8 cellular contexts compared by ENCODE assay signal in the genomic region with DNA sequence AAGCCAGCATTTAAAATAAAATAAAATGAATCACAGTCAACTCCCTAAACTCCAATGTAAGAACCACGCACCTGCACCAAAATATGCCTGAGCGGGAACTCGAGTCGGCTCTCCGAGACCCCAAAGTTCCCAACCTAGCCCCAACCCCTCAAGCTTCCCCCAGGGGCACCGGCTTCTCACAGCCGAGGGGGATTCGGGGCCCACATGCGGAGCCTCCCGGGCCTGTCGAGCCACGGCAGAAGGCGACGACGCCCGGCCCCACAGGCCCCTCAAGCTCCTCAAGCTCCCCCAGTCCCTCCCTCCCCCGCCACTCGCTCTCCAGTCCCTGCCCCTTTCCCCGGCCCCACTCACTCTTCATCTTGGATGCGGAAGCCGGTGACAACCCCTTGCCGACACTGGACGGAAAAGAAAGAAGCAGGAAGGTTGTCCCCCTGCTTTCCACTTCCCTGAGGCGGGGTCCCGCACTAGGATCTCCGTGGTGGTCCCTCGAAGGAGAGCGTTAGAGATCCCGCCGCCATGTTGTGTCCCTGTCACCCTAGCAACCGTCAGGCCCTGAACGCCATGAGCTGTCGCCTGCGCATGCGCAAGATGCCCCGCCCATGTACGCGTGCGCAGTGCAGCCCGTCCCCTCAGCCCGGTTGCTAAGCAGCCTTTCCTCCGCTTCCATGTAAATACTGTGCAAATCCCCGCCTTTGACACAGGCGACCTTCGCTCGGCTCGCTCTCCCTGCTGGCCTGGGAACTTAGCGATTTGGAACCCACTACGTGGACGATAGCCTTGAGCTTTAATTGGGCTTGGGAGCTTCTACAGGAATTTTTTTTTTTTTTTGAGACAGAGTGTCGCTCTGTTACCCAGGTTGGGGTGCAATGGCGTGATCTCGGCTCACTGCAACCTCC. TPM values are rescaled to one million over a fixed set of nuclear protein-coding genes. Genes with fewer than 3 reads are reported as not detected.
DNase-seq lines count a peak whose midpoint lies in the region; ATAC-seq and TF ChIP-seq lines count a peak whose summit lies in the region.

A gene with protein sequence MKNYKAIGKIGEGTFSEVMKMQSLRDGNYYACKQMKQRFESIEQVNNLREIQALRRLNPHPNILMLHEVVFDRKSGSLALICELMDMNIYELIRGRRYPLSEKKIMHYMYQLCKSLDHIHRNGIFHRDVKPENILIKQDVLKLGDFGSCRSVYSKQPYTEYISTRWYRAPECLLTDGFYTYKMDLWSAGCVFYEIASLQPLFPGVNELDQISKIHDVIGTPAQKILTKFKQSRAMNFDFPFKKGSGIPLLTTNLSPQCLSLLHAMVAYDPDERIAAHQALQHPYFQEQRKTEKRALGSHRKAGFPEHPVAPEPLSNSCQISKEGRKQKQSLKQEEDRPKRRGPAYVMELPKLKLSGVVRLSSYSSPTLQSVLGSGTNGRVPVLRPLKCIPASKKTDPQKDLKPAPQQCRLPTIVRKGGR (minus strand): TSS at position 554 of the 896 bp plus-strand sequence. CDS start 196 bp downstream, at position 358.

- no peak within 1 kb of the TSS for H2BK5ac ChIP-seq in H9 (ENCODE audit: insufficient read length, low read length)

- H2BK20ac ChIP-seq in H9 (ENCODE audit: low read depth, low read length, poor library complexity, severe bottlenecking), result no peak within 1 kb of the TSS

- no peak within 1 kb of the TSS; the same call in 1 of the 2 replicates for H3K14ac ChIP-seq in H9 (ENCODE audit: insufficient read depth, low read length)

- no CpG with 5 or more reads among the region's 53 CpGs for WGBS in H9 (ENCODE audit: extremely low coverage, insufficient read length, low lambda C conversion rate)

- peak within 1 kb of the TSS; percentile 69 for H3K4me2 ChIP-seq in H9 (ENCODE audit: insufficient read depth, insufficient read length, low read length)

- no peak within 1 kb of the TSS for H2BK15ac ChIP-seq in H9 (ENCODE audit: low read depth, low read length)

- H3K9me3 ChIP-seq in H9 (ENCODE audit: control insufficient read depth, low read depth, low read length) (no peaks in the 10 kb centered on the region), RWPE2 (ENCODE audit: severe bottlenecking) (no peaks in the 10 kb centered on the region)

- no peaks in the 10 kb centered on the region for H4K20me1 ChIP-seq in H9 (ENCODE audit: control insufficient read depth, insufficient read depth, insufficient read length)

- ATAC-seq in RWPE2 (ENCODE audit: low read depth), result peak; percentile 96
- peak; percentile 89 to 95 (median 93) for ATAC-seq in natural killer cell

- no peaks in the 10 kb centered on the region for H3K36me3 ChIP-seq in RWPE2 (ENCODE audit: low read depth)

- H3K4me1 Mint-ChIP-seq in H9 (peaks cover 4% of the 10 kb centered on the region in 2 experiments; a peak in 3 of 4 replicates), natural killer cell (peaks cover 7 to 11% of the 10 kb centered on the region in 2 donors)

- H2BK12ac ChIP-seq in H9 (ENCODE audit: insufficient read length, low read depth, low read length), result no peak within 1 kb of the TSS

- TF ChIP-seq CTCF in H9 (conservative IDR thresholded peaks at IDR 0.05), result no peak
- no peak for TF ChIP-seq CTCF in RWPE2 (IDR thresholded peaks at IDR 0.05; ENCODE audit: poor library complexity, severe bottlenecking)
- TF ChIP-seq CTCF in fibroblast of the aortic adventitia (IDR thresholded peaks at IDR 0.05; ENCODE audit: insufficient read depth, low read length), result no peak
- TF ChIP-seq CTCF in natural killer cell (IDR thresholded peaks at IDR 0.05), result no peak

- no peaks in the 10 kb centered on the region; a peak in 1 of 7 replicates for H3K36me3 Mint-ChIP-seq in H9 (ENCODE audit: insufficient read depth in 1 of 3, low read depth in 3 of 3)
- no peaks in the 10 kb centered on the region for H3K36me3 Mint-ChIP-seq in natural killer cell

- no peak within 1 kb of the TSS for H3K23ac ChIP-seq in H9 (ENCODE audit: insufficient read length, low read depth, low read length)

- peak; percentile 97 for DNase-seq in EH (ENCODE audit: low read depth)
- peak; percentile 98 for DNase-seq in H9
- DNase-seq in M059J (ENCODE audit: low read depth), result peak; percentile 94
- peak; percentile 93 for DNase-seq in RWPE2 (ENCODE audit: low spot score)
- peak; percentile 95 for DNase-seq in activated effector memory CD4-positive, alpha-beta T cell treated with Interleukin-2 at 50 U/mL for 16 hours
- peak; percentile 96 for DNase-seq in fibroblast of the aortic adventitia (ENCODE audit: low read depth)
- DNase-seq in natural killer cell, result peak; percentile 98
- peak; percentile 94 to 98 (median 96) for DNase-seq in stimulated activated naive CD4-positive, alpha-beta T cell (lab: John Stamatoyannopoulos, UW)

- H4K5ac ChIP-seq in H9 (ENCODE audit: insufficient read length, low read depth, low read length), result no peak within 1 kb of the TSS

- intact Hi-C loops in natural killer cell (cut with micrococcal nuclease), result no loop called here

- H3K27me3 ChIP-seq in H9 (ENCODE audit: insufficient read depth, low read length) (no peaks in the 10 kb centered on the region), RWPE2 (ENCODE audit: insufficient read depth, poor library complexity, severe bottlenecking) (no peaks in the 10 kb centered on the region)

- peak within 1 kb of the TSS; percentile 40 for H3K9ac ChIP-seq in H9 (ENCODE audit: extremely low read depth, insufficient read length, low read length)

- H3K56ac ChIP-seq in H9 (ENCODE audit: insufficient read length, low read depth, low read length), result no peak within 1 kb of the TSS

- H3K18ac ChIP-seq in H9 (ENCODE audit: insufficient read length, low read depth, low read length), result peak within 1 kb of the TSS; percentile 84

- H3K27me3 Mint-ChIP-seq in H9 (ENCODE audit: low read depth) (peaks cover 10% of the 10 kb centered on the region; the same call in 1 of the 2 replicates), natural killer cell (ENCODE audit: low read depth in 2 of 2) (peaks cover 9 to 17% of the 10 kb centered on the region in 2 donors)

- peak within 1 kb of the TSS; percentile 92 to 96 for H3K4me3 Mint-ChIP-seq in H9
- peak within 1 kb of the TSS; percentile 97 for H3K4me3 Mint-ChIP-seq in natural killer cell

- no peaks in the 10 kb centered on the region for H3K4me1 ChIP-seq in H9 (ENCODE audit: insufficient read depth, low read length)
- H3K4me1 ChIP-seq in RWPE2 (ENCODE audit: insufficient read depth, poor library complexity, severe bottlenecking), result peaks cover 10% of the 10 kb centered on the region

- H2AK5ac ChIP-seq in H9 (ENCODE audit: insufficient read length, low read length), result no peak within 1 kb of the TSS

- no peaks in the 10 kb centered on the region for H3K79me1 ChIP-seq in H9 (ENCODE audit: insufficient read depth, low read depth, low read length, poor library complexity, severe bottlenecking)

- H3K27ac Mint-ChIP-seq in H9 (peak within 1 kb of the TSS in 1 of 3 experiments; percentile 97; a peak in 3 of 7 replicates), natural killer cell (peak within 1 kb of the TSS; percentile 97 to 99)

- peaks cover 5% of the 10 kb centered on the region for H3K23me2 ChIP-seq in H9 (ENCODE audit: insufficient read length, low read depth, low read length, poor library complexity, severe bottlenecking)

- H3K9me3 Mint-ChIP-seq in H9 (no peaks in the 10 kb centered on the region; a peak in 1 of 5 replicates), natural killer cell (no peaks in the 10 kb centered on the region)

- H4K91ac ChIP-seq in H9 (ENCODE audit: insufficient read length, low read depth, low read length), result no peak within 1 kb of the TSS

- H4K8ac ChIP-seq in H9 (replicated peaks; ENCODE audit: insufficient read length, low read depth, low read length), result no peak within 1 kb of the TSS

- H2BK120ac ChIP-seq in H9 (ENCODE audit: low read depth, low read length, poor library complexity, severe bottlenecking), result no peak within 1 kb of the TSS

- H3K27ac ChIP-seq in H9 (ENCODE audit: insufficient read length, low read depth, low read length) (no peak within 1 kb of the TSS), RWPE2 (ENCODE audit: poor library complexity, severe bottlenecking) (peak within 1 kb of the TSS; percentile 42)

- peak within 1 kb of the TSS; percentile 25 for H2AFZ ChIP-seq in H9 (ENCODE audit: low read length)

- H3T11ph ChIP-seq in H9 (ENCODE audit: low read length), result peak within 1 kb of the TSS; percentile 85

- H3K79me2 ChIP-seq in H9 (ENCODE audit: insufficient read depth, low read length), result no peaks in the 10 kb centered on the region

- H3K4me3 ChIP-seq in RWPE2 (ENCODE audit: severe bottlenecking), result peak within 1 kb of the TSS; percentile 56
- H3K4me3 ChIP-seq in fibroblast of the aortic adventitia (ENCODE audit: low read depth, low read length), result peak within 1 kb of the TSS; percentile 94

- H3K4ac ChIP-seq in H9 (ENCODE audit: low read depth, low read length), result no peak within 1 kb of the TSS; the same call in 1 of the 2 replicates

RNA-seq across cellular contexts. Expression of the gene that starts here (rescaled TPM):
- total RNA-seq in H9 (2021), result 2.8 and 3.0 TPM in 2 replicates
- total RNA-seq in M059J (2014; rRNA removed; shearing (Covaris generic)), result 27.3 and 44.3 TPM in 2 replicates
- 21.2 and 40.6 TPM in 2 replicates for total RNA-seq in fibroblast of the aortic adventitia (ENCODE audit: low replicate concordance)
- total RNA-seq in natural killer cell, result 1 to 10 TPM; 3.9 to 6.5 (median 4.7) TPM
